Comparison of ENCODE assay signal across 8 cellular contexts in the genomic region with DNA sequence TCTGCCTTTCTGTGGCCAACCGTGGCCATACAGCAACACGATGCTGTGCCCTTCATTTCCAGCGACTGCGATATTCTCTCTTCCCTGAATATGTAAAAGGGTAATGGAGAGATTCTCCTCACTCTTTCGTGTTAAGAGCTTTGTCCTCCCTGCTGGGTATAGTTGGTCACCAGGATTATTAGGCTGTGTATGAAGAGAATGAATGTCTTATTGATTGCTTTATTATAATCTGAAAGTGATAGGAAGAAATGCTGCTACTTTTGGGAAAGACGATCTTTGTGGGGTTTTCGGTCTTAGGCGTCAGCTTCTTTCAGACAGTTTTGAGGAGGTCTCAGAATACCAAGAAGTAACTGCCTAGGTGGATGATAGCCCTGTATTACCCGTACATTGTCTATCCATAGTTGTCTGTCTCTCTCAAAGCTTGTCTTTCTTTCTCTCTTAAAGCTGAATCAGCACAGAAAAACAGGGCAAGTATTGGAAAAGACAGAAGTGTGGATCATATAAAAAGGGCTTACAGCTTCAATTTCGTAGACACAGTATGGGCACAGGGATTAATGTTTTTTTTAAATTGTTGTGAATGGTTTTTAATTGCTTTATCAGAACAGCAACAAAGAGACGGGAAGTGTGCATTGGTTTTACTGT. TPM values are rescaled to one million over a fixed set of nuclear protein-coding genes. Genes with fewer than 3 reads are reported as not detected.
DNase-seq lines count a peak whose midpoint lies in the region; ATAC-seq, FAIRE-seq and TF ChIP-seq lines count a peak whose summit lies in the region.

No MANE protein-coding gene starts in this region.

- peak overlapping the region; percentile 81 for H3K9ac ChIP-seq in BLaER1
- peak overlapping the region; percentile 46; the same call in 1 of the 2 replicates for H3K9ac ChIP-seq in KMS-11
- H3K9ac ChIP-seq in K562 (ENCODE audit: insufficient read depth in 1 of 2, low read depth in 2 of 2, low read length in 2 of 2), result peak overlapping the region; percentile 63 to 97

- in situ Hi-C loops in K562 (cut with MboI), result no loop called here

- no peaks in the 10 kb centered on the region for H3K27me3 Mint-ChIP-seq in memory B cell

- H3K27me3 ChIP-seq in BLaER1, result no peaks in the 10 kb centered on the region
- no peaks in the 10 kb centered on the region for H3K27me3 ChIP-seq in KMS-11 (ENCODE audit: insufficient read depth, low read depth)
- H3K27me3 ChIP-seq in K562 (ENCODE audit: control insufficient read depth in 2 of 2, insufficient read depth in 2 of 2, low read length in 2 of 2), result no peaks in the 10 kb centered on the region
- H3K27me3 ChIP-seq in uterus, result no peaks in the 10 kb centered on the region

- H3K79me2 ChIP-seq in KMS-11 (ENCODE audit: insufficient read depth, low read depth) (peaks cover 56% of the 10 kb centered on the region), K562 (ENCODE audit: control insufficient read depth, insufficient read depth, low read length) (peaks cover 5% of the 10 kb centered on the region; the same call in 1 of the 3 replicates)

- no peaks in the 10 kb centered on the region for H3K9me3 Mint-ChIP-seq in memory B cell

- no peaks in the 10 kb centered on the region for H3K9me1 ChIP-seq in K562 (ENCODE audit: control insufficient read depth, insufficient read depth, low read length)

- peaks cover 24% of the 10 kb centered on the region for H4K20me1 ChIP-seq in BLaER1
- H4K20me1 ChIP-seq in KMS-11 (ENCODE audit: insufficient read depth), result no peaks in the 10 kb centered on the region
- no peaks in the 10 kb centered on the region for H4K20me1 ChIP-seq in K562 (replicated peaks; ENCODE audit: control insufficient read depth, insufficient read depth, low read length)

- TF ChIP-seq CTCF in KMS-11 (conservative IDR thresholded peaks at IDR 0.05; ENCODE audit: low read depth, low read length) (no peak; the same call in 1 of the 2 replicates), K562 (IDR thresholded peaks at IDR 0.05 in 2 of 3, conservative IDR thresholded peaks at IDR 0.05 in 1 of 3; ENCODE audit: insufficient read depth in 2 of 3, low read depth in 1 of 3, low read length in 3 of 3) (no peak), uterus (IDR thresholded peaks at IDR 0.05) (no peak), GM10248 (IDR thresholded peaks at IDR 0.05; ENCODE audit: control extremely low read depth, extremely low read depth, low read depth, missing control alignments) (no peak)

- intact Hi-C loops in K562 (cut with micrococcal nuclease) (loop anchor here (10.0 kb wide), 1 partner anchor 599 kb away; no protein-coding TSS in a partner anchor), uterus (cut with DNase I; ENCODE audit: low total_unique reads) (no loop called here)

- H3K27ac ChIP-seq in BLaER1 (peak overlapping the region; percentile 78), KMS-11 (peak overlapping the region; percentile 43), K562 (ENCODE audit: extremely low read depth, low read depth, low read length) (no peak overlapping the region), uterus (peak overlapping the region; percentile 95 to 99)

- peak; percentile 67 for FAIRE-seq in K562 (lab: Jason Lieb, UNC)

- H3K4me1 Mint-ChIP-seq in memory B cell, result peaks cover 33% of the 10 kb centered on the region

- H3K4me1 ChIP-seq in BLaER1 (peaks cover 48% of the 10 kb centered on the region), KMS-11 (ENCODE audit: low read depth, poor library complexity, severe bottlenecking) (peaks cover 41% of the 10 kb centered on the region), K562 (replicated peaks in 1 of 2; ENCODE audit: control insufficient read depth in 2 of 2, insufficient read depth in 2 of 2, low read length in 2 of 2) (peaks cover 5 to 11% of the 10 kb centered on the region in 2 experiments; a peak in 4 of 5 replicates), uterus (peaks cover 0 to 9% of the 10 kb centered on the region in 2 donors)

- ATAC-seq in K562 (no peak; the same call in 2 of the 3 replicates), memory B cell (ENCODE audit: low read depth) (no peak), HG03342 (IDR thresholded peaks at IDR 0.05; ENCODE audit: unreplicated experiment) (no peak)
- no peak for ATAC-seq in activated CD4-positive, CD25-positive, alpha-beta regulatory T cell treated with anti-CD3 and anti-CD28 coated beads, Interleukin-2, amount 50 U/mL, for 24 hours

- WGBS in K562 (ENCODE audit: insufficient coverage, low coverage, missing lambda C conversion rate), result 23% methylated on average over 11 of the region's 11 CpGs

- TSS peak; percentile 57 for BruUV-seq in K562 (replicated peaks; lab: Mats Ljungman, UMichigan)

- peak overlapping the region; percentile 84 for H3K27ac Mint-ChIP-seq in memory B cell

- no peak for TF ChIP-seq RAD21 in K562 (CRISPR knock-in tag; conservative IDR thresholded peaks at IDR 0.05 in 1 of 2, IDR thresholded peaks at IDR 0.05 in 1 of 2)

- TF ChIP-seq POLR2A in K562 (conservative IDR thresholded peaks at IDR 0.05) (no peak), uterus (IDR thresholded peaks at IDR 0.05) (no peak)

- H2AFZ ChIP-seq in KMS-11 (ENCODE audit: low read depth), result peak overlapping the region; percentile 67
- peak overlapping the region; percentile 86 for H2AFZ ChIP-seq in K562 (ENCODE audit: low read depth, low read length)

- CTCF ChIA-PET in K562 (lab: Yijun Ruan, JAX; ENCODE audit: low intra/inter-chr PET ratio) (interaction anchor here (2.0 kb wide), 1 partner anchor 246 kb away, joined by 5 read pairs; no protein-coding TSS in a partner anchor), GM10248 (lab: Yijun Ruan, JAX) (interaction anchor here (0.9 to 2.0 kb wide), 5 partner anchors 12 to 150 kb away, joined by 3 to 6 read pairs (median 5); no protein-coding TSS in a partner anchor)

- H3K4me2 ChIP-seq in BLaER1 (peak overlapping the region; percentile 88), KMS-11 (peak overlapping the region; percentile 93), K562 (ENCODE audit: insufficient read depth, low read length) (peak overlapping the region; percentile 86)

- peak in 1 of 4 experiments; percentile 48 for DNase-seq in K562 (ENCODE audit: extremely low read depth in 1 of 4, low spot score in 3 of 4)
- DNase-seq in memory B cell (ENCODE audit: low spot score in 2 of 2), result no peak
- no peak for DNase-seq in uterus
- DNase-seq in GM10248 (ENCODE audit: extremely low spot score), result no peak

- POLR2A ChIA-PET in K562 (lab: Yijun Ruan, JAX) (interaction anchor here (0.6 to 3.4 kb wide), 3 partner anchors 12 to 22 kb away, joined by 3 to 15 read pairs (median 3); no protein-coding TSS in a partner anchor), GM10248 (lab: Yijun Ruan, JAX) (no interaction called here)

- H3K9me3 ChIP-seq in BLaER1 (no peaks in the 10 kb centered on the region), K562 (replicated peaks; ENCODE audit: control insufficient read depth, insufficient read depth, low read depth, low read length) (no peaks in the 10 kb centered on the region), uterus (no peaks in the 10 kb centered on the region)

- no peak for TF ChIP-seq EP300 in K562 (IDR thresholded peaks at IDR 0.05; ENCODE audit: low read length)

- H3K36me3 ChIP-seq in BLaER1, result no peaks in the 10 kb centered on the region
- no peaks in the 10 kb centered on the region for H3K36me3 ChIP-seq in KMS-11 (ENCODE audit: insufficient read depth)
- H3K36me3 ChIP-seq in K562 (ENCODE audit: control insufficient read depth, insufficient read depth, low read length), result no peaks in the 10 kb centered on the region
- H3K36me3 ChIP-seq in uterus, result no peaks in the 10 kb centered on the region

- H3K4me3 Mint-ChIP-seq in memory B cell, result peak overlapping the region; percentile 92

- H3K4me3 ChIP-seq in BLaER1 (peak overlapping the region; percentile 89), KMS-11 (IDR thresholded peaks at IDR 0.05; ENCODE audit: insufficient read depth, low read depth, low read length) (peak overlapping the region; percentile 70), K562 (peak overlapping the region; percentile 73), uterus (peak overlapping the region; percentile 64 to 65)

- no peaks in the 10 kb centered on the region for H3K36me3 Mint-ChIP-seq in memory B cell

RNA-seq across cellular contexts. Expression of a gene that starts 1.2 kb away (rescaled TPM):
- 11.5 and 16.6 TPM in 2 replicates for total RNA-seq in K562 (2011; cell fraction: chromatin; rRNA removed; ENCODE audit: low replicate concordance)
- total RNA-seq in K562 (2011; cell fraction: nucleolus; rRNA removed), result 3.7 and 4.3 TPM in 2 replicates
- total RNA-seq in K562 (2011; cell fraction: nucleoplasm; rRNA removed), result 7.0 and 11.6 TPM in 2 replicates
- total RNA-seq in K562 (2014; rRNA removed) (3.1 and 3.7 TPM in 2 replicates), K562 (2014; rRNA removed; fragmentation: Illumina TruSeq; extraction: Trizol) (5.2 TPM in 2 replicates), K562 (2015; rRNA removed; fragmentation: Illumina TruSeq; extraction: Trizol) (5.5 and 6.8 TPM in 2 replicates), K562 (2021) (5.2 and 5.5 TPM in 2 replicates), uterus (10 to 100 TPM in 3 of 4 donors, 1 to 10 TPM in 1; 5.6 to 29.2 (median 23.7) TPM)
- polyA plus RNA-seq in K562 (2011; rRNA removed) (10.5 and 10.8 TPM in 2 replicates), K562 (2014; fragmentation: Illumina TruSeq; extraction: Trizol) (4.8 and 6.2 TPM in 2 replicates), K562 (2014; fragmentation: Nextera tagmentation; extraction: Ambion mirVana) (1 to 10 TPM in 1 of 2 experiments, under 1 TPM in 1; 0.93 to 2.0 TPM), K562 (2014; rRNA removed) (4.3 and 5.6 TPM in 2 replicates)
- 4.5 and 8.6 TPM in 2 replicates for polyA plus RNA-seq in K562 (2011; cell fraction: cytosol; rRNA removed)
- polyA plus RNA-seq in K562 (2011; cell fraction: nucleus; rRNA removed), result 10.3 and 13.9 TPM in 2 replicates
- 4.9 and 7.6 TPM in 2 replicates for polyA plus RNA-seq in K562 (2012)
- polyA minus RNA-seq in K562 (2011; rRNA and poly(A)+ RNA removed), result 17.9 and 25.5 TPM in 2 replicates
- polyA minus RNA-seq in K562 (2011; cell fraction: cytosol; rRNA and poly(A)+ RNA removed), result 5.7 and 7.6 TPM in 2 replicates
- 3.4 and 8.2 TPM in 2 replicates for polyA minus RNA-seq in K562 (2011; cell fraction: nucleus; rRNA and poly(A)+ RNA removed)

RNA-seq across cellular contexts. Expression of a gene that starts 37.6 kb away (rescaled TPM):
- 0.60 TPM in 1 of 2 replicates, not detected in the other for total RNA-seq in K562 (2011; cell fraction: chromatin; rRNA removed; ENCODE audit: low replicate concordance)
- total RNA-seq in K562 (2011; cell fraction: nucleolus; rRNA removed), result 0.39 and 0.67 TPM in 2 replicates
- total RNA-seq in K562 (2011; cell fraction: nucleoplasm; rRNA removed), result 1.2 TPM in 1 of 2 replicates, not detected in the other
- total RNA-seq in K562 (2014; rRNA removed) (0.05 TPM in 1 of 2 replicates, not detected in the other), K562 (2014; rRNA removed; fragmentation: Illumina TruSeq; extraction: Trizol) (not detected in 2 replicates), K562 (2015; rRNA removed; fragmentation: Illumina TruSeq; extraction: Trizol) (not detected in 2 replicates), K562 (2021) (0.07 and 0.13 TPM in 2 replicates), uterus (10 to 100 TPM in 3 of 4 donors, 1 to 10 TPM in 1; 7.4 to 94.6 (median 27.7) TPM)
- polyA plus RNA-seq in K562 (2011; rRNA removed) (0.10 and 0.11 TPM in 2 replicates), K562 (2014; fragmentation: Illumina TruSeq; extraction: Trizol) (not detected in 2 replicates), K562 (2014; fragmentation: Nextera tagmentation; extraction: Ambion mirVana) (not detected), K562 (2014; rRNA removed) (0.11 TPM in 1 of 2 replicates, not detected in the other)
- 0.10 and 0.24 TPM in 2 replicates for polyA plus RNA-seq in K562 (2011; cell fraction: cytosol; rRNA removed)
- 0.41 and 0.91 TPM in 2 replicates for polyA plus RNA-seq in K562 (2011; cell fraction: nucleus; rRNA removed)
- not detected in 2 replicates for polyA plus RNA-seq in K562 (2012)
- 0.07 and 0.24 TPM in 2 replicates for polyA minus RNA-seq in K562 (2011; rRNA and poly(A)+ RNA removed)
- not detected in 2 replicates for polyA minus RNA-seq in K562 (2011; cell fraction: cytosol; rRNA and poly(A)+ RNA removed)
- 0.11 TPM in 1 of 2 replicates, not detected in the other for polyA minus RNA-seq in K562 (2011; cell fraction: nucleus; rRNA and poly(A)+ RNA removed)
